ENCODE assay signal across 26 cellular contexts in the genomic region with DNA sequence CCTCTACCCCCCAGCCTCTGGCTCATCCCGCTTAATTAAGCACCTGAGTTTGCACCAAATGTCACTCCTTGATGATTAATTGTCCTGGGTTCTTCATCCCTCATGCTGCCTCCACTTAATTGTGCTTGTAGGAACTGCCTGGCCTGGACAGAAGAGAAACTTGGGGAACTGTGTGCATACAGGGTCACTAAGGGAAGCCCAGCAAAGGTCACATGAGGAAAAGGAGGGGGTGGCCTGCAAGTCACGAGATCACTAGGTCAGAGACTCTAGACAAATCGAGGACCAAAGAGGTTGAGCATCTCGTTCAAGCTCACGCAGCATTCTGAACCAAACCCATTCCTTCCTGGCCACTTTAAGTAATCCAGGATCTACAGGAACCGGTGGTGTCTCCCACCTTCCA.
"Had no signal": no experiment of that assay in that cellular context is flagged by ENCODE, and none has a peak within 500 bp of the region (broad histone marks: within the 10 kb centered on the region; RNA-seq: fewer than 3 reads in every experiment).

No MANE protein-coding gene starts in this region.

- FAIRE-seq: astrocyte, bronchial epithelial cell, endometrium, TTC549 had no signal

- H3K9me3 ChIP-seq: esophagus squamous epithelium, gastroesophageal sphincter had no signal

- DNase-seq: activated CD4-positive, alpha-beta T cell treated with anti-CD3 and anti-CD28 coated beads for 1 hour; activated CD4-positive, alpha-beta T cell treated with anti-CD3 and anti-CD28 coated beads for 4 hours; activated CD4-positive, alpha-beta T cell treated with anti-CD3 and anti-CD28 coated beads, Interleukin-2, amount 50 U/mL, for 1 hour; activated CD4-positive, alpha-beta T cell treated with anti-CD3 and anti-CD28 coated beads, Interleukin-2, amount 50 U/mL, for 48 hours; activated CD8-positive, alpha-beta memory T cell treated with anti-CD3 and anti-CD28 coated beads for 24 hours; activated CD8-positive, alpha-beta T cell treated with anti-CD3 and anti-CD28 coated beads for 36 hours; activated effector memory CD4-positive, alpha-beta T cell treated with Interleukin-2 at 50 U/mL for 16 hours; activated gamma-delta T cell treated with Interleukin-2 at 50 U/mL for 16 hours; activated naive CD4-positive, alpha-beta T cell treated with anti-CD3 and anti-CD28 coated beads, Interleukin-2, amount 50 U/mL, for 16 hours; activated naive CD4-positive, alpha-beta T cell treated with Interleukin-2 at 50 U/mL for 16 hours; activated T-cell treated with anti-CD3 and anti-CD28 coated beads, Interleukin-2, amount 50 U/mL, for 4 hours; amniotic stem cell; effector CD8-positive, alpha-beta T cell; esophagus squamous epithelium; foreskin melanocyte; T-helper 2 cell had no signal

- H3K27ac ChIP-seq: brain microvascular endothelial cell, coronary artery, epithelial cell of prostate, esophagus squamous epithelium, gastroesophageal sphincter, VCaP had no signal

- H3K4me1 ChIP-seq: esophagus squamous epithelium had no signal

- H3K36me3 ChIP-seq: brain microvascular endothelial cell, esophagus squamous epithelium had no signal

- H3K4me3 ChIP-seq: coronary artery, esophagus squamous epithelium, gastroesophageal sphincter had no signal

- ATAC-seq: activated CD8-positive, alpha-beta T cell treated with anti-CD3 and anti-CD28 coated beads for 36 hours; activated T-cell treated with anti-CD3 and anti-CD28 coated beads, Interleukin-2, amount 50 U/mL, for 4 hours; activated T-helper 17 cell treated with anti-CD3 and anti-CD28 coated beads, Interleukin-2, amount 50 U/mL, for 72 hours had no signal
